ENCODE assay signal across 23 cellular contexts in genomic region chr17:10804546-10804945, GRCh38. TPM values are rescaled to one million over a fixed set of nuclear protein-coding genes. Genes with fewer than 3 reads are reported as not detected.
A peak's percentile ranks its signal among the peaks of the same experiment; 100 is the strongest.
DNase-seq lines count a peak whose midpoint lies in the region; ATAC-seq and TF ChIP-seq lines count a peak whose summit lies in the region.
"Had no signal": no experiment of that assay in that cellular context is flagged by ENCODE, and none has a peak within 500 bp of the region (broad histone marks: within the 10 kb centered on the region; RNA-seq: fewer than 3 reads in every experiment).

No MANE protein-coding gene starts in this region.

- no peak for TF ChIP-seq POLR2A in stomach (IDR thresholded peaks at IDR 0.05)

- H3K4me1 ChIP-seq in muscle layer of duodenum (ENCODE audit: control insufficient read depth in 1 of 2, insufficient read depth in 2 of 2, low read length in 2 of 2) (no peaks in the 10 kb centered on the region), stomach (peaks cover 8 to 19% (median 16%) of the 10 kb centered on the region in 4 donors)
- H3K4me1 ChIP-seq: A549 had no signal

- no peaks in the 10 kb centered on the region for H3K9me3 ChIP-seq in muscle layer of duodenum (ENCODE audit: control insufficient read depth in 1 of 2, low read length in 2 of 2)
- no peaks in the 10 kb centered on the region for H3K9me3 ChIP-seq in stomach
- H3K9me3 ChIP-seq: A549 had no signal

- DNase-seq in NCI-H82 (lab: John Stamatoyannopoulos, UW) (peak; percentile 57), NCI-H82 treated with DMSO at 0.1 percent for 48 hours (lab: John Stamatoyannopoulos, UW; ENCODE audit: unreplicated experiment) (no peak), stomach (no peak), COLO668 (lab: John Stamatoyannopoulos, UW; ENCODE audit: unreplicated experiment) (no peak), NCI-H1417 treated with DMSO at 0.1 percent for 48 hours (lab: John Stamatoyannopoulos, UW) (no peak)
- DNase-seq: AML-193; CD4-positive, alpha-beta T cell; DMS153; DMS79; GDM1; GOT3; H7; HFFc6 had no signal

- H3K27ac ChIP-seq in muscle layer of duodenum (ENCODE audit: low read length) (peak overlapping the region; percentile 92), stomach (peak overlapping the region; percentile 86 to 96 (median 89))
- H3K27ac ChIP-seq: 22Rv1, A549, C4-2B, HL-60 had no signal

- no peak for ATAC-seq in esophagus mucosa
- ATAC-seq: A549, HCT116 had no signal

- no peak for TF ChIP-seq EP300 in stomach (IDR thresholded peaks at IDR 0.05)

- WGBS in stomach, 5 donors, result 54 to 75% (median 65%) methylated on average over 7 of the region's 7 CpGs

- intact Hi-C loops in stomach (cut with DNase I; ENCODE audit: low total_unique reads), result no loop called here

- H3K27me3 ChIP-seq in muscle layer of duodenum (ENCODE audit: low read depth, low read length), result no peaks in the 10 kb centered on the region
- no peaks in the 10 kb centered on the region for H3K27me3 ChIP-seq in stomach

- H3K4me3 ChIP-seq in muscle layer of duodenum (ENCODE audit: low read depth in 1 of 2, low read length in 2 of 2) (peak overlapping the region in 1 of 2 donors; percentile 35), stomach (peak overlapping the region in 2 of 4 donors; percentile 39 to 46)
- H3K4me3 ChIP-seq: A549 had no signal

- TF ChIP-seq CTCF in stomach (IDR thresholded peaks at IDR 0.05), result no peak

- no peaks in the 10 kb centered on the region for H3K36me3 ChIP-seq in muscle layer of duodenum (ENCODE audit: control insufficient read depth in 1 of 2, insufficient read depth in 2 of 2, low read length in 2 of 2)
- H3K36me3 ChIP-seq in stomach, result no peaks in the 10 kb centered on the region

RNA-seq across cellular contexts. Expression of gene TMEM238L, which starts 0.6 kb away (rescaled TPM):
- total RNA-seq in stomach, result 100 to 1,000 TPM in 1 of 5 donors, 10 to 100 TPM in 4; 18.7 to 190 (median 51.2) TPM
- 10 to 100 TPM in 2 of 3 donors, 1 to 10 TPM in 1; 2.2 to 55.9 (median 19.2) TPM for polyA plus RNA-seq in stomach
- 2.3 TPM for total RNA-seq in esophagus mucosa
- total RNA-seq: CD4-positive, alpha-beta T cell; Daoy; H7; HFFc6; HT1080 had no signal
- polyA plus RNA-seq: A549, BJ had no signal

RNA-seq across cellular contexts. Expression of gene PIRT, which starts 33.3 kb away (rescaled TPM):
- total RNA-seq in stomach, result 1 to 10 TPM in 1 of 5 donors, under 1 TPM in 1, not detected in 3; under 0.01 to 2.6 TPM
- polyA plus RNA-seq in stomach, result under 1 TPM in 2 of 3 donors, not detected in 1; 0.06 to 0.55 TPM
- not detected for total RNA-seq in esophagus mucosa
- total RNA-seq: CD4-positive, alpha-beta T cell; Daoy; H7; HFFc6; HT1080 had no signal
- polyA plus RNA-seq: A549, BJ had no signal
